ENCODE assay signal across 2 cellular contexts in genomic region chr11:79783833-79784232, GRCh38.
A peak's percentile ranks its signal among the peaks of the same experiment; 100 is the strongest.
TF ChIP-seq lines count a peak whose summit lies in the region.

No MANE protein-coding gene starts in this region.

TF ChIP-seq in HepG2, 621 proteins besides CTCF, POLR2A, EP300 and RAD21:
- TF ChIP-seq BCL3 (CRISPR knock-in tag; IDR thresholded peaks at IDR 0.05) (no peak), NR2C2 (CRISPR knock-in tag; IDR thresholded peaks at IDR 0.05; ENCODE audit: borderline replicate concordance) (no peak), ZBTB25 (CRISPR knock-in tag; IDR thresholded peaks at IDR 0.05) (no peak), MAFF (IDR thresholded peaks at IDR 0.05; ENCODE audit: low read depth, low read length) (peak; percentile 53), MAFK (conservative IDR thresholded peaks at IDR 0.05 in 1 of 2, IDR thresholded peaks at IDR 0.05 in 1 of 2; ENCODE audit: low read length in 2 of 2) (peak; percentile 63 to 79), RBM22 (optimal IDR thresholded peaks at IDR 0.05; ENCODE audit: low read length) (no peak), JUND (CRISPR knock-in tag; IDR thresholded peaks at IDR 0.05) (no peak), ARNT2 (CRISPR knock-in tag; IDR thresholded peaks at IDR 0.05; ENCODE audit: low read depth) (no peak), ZNF235 (CRISPR knock-in tag; IDR thresholded peaks at IDR 0.05; ENCODE audit: borderline replicate concordance) (no peak), LBX2 (CRISPR knock-in tag; IDR thresholded peaks at IDR 0.05; ENCODE audit: borderline replicate concordance) (no peak)
- TF ChIP-seq, protein P1, sequence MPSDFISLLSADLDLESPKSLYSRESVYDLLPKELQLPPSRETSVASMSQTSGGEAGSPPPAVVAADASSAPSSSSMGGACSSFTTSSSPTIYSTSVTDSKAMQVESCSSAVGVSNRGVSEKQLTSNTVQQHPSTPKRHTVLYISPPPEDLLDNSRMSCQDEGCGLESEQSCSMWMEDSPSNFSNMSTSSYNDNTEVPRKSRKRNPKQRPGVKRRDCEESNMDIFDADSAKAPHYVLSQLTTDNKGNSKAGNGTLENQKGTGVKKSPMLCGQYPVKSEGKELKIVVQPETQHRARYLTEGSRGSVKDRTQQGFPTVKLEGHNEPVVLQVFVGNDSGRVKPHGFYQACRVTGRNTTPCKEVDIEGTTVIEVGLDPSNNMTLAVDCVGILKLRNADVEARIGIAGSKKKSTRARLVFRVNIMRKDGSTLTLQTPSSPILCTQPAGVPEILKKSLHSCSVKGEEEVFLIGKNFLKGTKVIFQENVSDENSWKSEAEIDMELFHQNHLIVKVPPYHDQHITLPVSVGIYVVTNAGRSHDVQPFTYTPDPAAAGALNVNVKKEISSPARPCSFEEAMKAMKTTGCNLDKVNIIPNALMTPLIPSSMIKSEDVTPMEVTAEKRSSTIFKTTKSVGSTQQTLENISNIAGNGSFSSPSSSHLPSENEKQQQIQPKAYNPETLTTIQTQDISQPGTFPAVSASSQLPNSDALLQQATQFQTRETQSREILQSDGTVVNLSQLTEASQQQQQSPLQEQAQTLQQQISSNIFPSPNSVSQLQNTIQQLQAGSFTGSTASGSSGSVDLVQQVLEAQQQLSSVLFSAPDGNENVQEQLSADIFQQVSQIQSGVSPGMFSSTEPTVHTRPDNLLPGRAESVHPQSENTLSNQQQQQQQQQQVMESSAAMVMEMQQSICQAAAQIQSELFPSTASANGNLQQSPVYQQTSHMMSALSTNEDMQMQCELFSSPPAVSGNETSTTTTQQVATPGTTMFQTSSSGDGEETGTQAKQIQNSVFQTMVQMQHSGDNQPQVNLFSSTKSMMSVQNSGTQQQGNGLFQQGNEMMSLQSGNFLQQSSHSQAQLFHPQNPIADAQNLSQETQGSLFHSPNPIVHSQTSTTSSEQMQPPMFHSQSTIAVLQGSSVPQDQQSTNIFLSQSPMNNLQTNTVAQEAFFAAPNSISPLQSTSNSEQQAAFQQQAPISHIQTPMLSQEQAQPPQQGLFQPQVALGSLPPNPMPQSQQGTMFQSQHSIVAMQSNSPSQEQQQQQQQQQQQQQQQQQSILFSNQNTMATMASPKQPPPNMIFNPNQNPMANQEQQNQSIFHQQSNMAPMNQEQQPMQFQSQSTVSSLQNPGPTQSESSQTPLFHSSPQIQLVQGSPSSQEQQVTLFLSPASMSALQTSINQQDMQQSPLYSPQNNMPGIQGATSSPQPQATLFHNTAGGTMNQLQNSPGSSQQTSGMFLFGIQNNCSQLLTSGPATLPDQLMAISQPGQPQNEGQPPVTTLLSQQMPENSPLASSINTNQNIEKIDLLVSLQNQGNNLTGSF (CRISPR knock-in tag; IDR thresholded peaks at IDR 0.05) = no peak
- TF ChIP-seq, protein P2, sequence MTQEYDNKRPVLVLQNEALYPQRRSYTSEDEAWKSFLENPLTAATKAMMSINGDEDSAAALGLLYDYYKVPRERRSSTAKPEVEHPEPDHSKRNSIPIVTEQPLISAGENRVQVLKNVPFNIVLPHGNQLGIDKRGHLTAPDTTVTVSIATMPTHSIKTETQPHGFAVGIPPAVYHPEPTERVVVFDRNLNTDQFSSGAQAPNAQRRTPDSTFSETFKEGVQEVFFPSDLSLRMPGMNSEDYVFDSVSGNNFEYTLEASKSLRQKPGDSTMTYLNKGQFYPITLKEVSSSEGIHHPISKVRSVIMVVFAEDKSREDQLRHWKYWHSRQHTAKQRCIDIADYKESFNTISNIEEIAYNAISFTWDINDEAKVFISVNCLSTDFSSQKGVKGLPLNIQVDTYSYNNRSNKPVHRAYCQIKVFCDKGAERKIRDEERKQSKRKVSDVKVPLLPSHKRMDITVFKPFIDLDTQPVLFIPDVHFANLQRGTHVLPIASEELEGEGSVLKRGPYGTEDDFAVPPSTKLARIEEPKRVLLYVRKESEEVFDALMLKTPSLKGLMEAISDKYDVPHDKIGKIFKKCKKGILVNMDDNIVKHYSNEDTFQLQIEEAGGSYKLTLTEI (CRISPR knock-in tag; conservative IDR thresholded peaks at IDR 0.05) = no peak

TF ChIP-seq in H1, 55 proteins besides CTCF, POLR2A, EP300 and RAD21:
- TF ChIP-seq, protein P3, sequence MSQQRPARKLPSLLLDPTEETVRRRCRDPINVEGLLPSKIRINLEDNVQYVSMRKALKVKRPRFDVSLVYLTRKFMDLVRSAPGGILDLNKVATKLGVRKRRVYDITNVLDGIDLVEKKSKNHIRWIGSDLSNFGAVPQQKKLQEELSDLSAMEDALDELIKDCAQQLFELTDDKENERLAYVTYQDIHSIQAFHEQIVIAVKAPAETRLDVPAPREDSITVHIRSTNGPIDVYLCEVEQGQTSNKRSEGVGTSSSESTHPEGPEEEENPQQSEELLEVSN (IDR thresholded peaks at IDR 0.05) = no peak
- TF ChIP-seq MAFK (IDR thresholded peaks at IDR 0.05; ENCODE audit: low read depth, low read length) = 0 out of 2 replicates have a peak, but pooled peaks have one; percentile 16
